Comparison of ENCODE assay signal across 32 cellular contexts in the genomic region with DNA sequence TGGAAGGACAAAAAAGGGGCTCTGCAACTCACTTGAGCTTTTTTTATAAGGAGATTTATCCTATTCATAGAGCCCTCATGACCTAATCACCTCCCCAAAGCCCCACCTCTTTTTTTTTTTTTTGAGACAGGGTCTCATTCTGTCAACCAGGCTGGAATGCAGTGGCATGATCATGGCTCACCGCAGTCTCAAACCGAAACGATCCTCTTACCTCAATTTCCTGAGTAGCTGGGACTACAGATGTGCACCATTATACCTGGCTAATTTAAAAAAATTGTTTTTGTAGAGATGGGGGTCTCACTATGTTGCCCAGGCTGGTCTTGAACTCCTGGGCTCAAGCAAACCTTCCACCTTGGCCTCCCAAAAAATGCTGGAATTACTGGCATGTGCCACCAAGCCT.
"Had no signal": no experiment of that assay in that cellular context is flagged by ENCODE, and none has a peak within 500 bp of the region (broad histone marks: within the 10 kb centered on the region; RNA-seq: fewer than 3 reads in every experiment).

No MANE protein-coding gene starts in this region.

- H3K4me1 Mint-ChIP-seq: naive B cell; naive thymus-derived CD8-positive, alpha-beta T cell; nephron progenitor cell; neural crest cell; stimulated activated effector memory CD8-positive, alpha-beta T cell treated with anti-CD3 and anti-CD28 coated beads, Interleukin-12 subunit alpha, Interleukin-12 subunit beta, amount 100 ng/mL, for 72 hours; stimulated activated naive B cell treated with anti-CD40 and anti-IgM and Interleukin-4, amounts not matched to agents 10 μg/mL and 1 μg/mL and 100 μg/mL, for 72 hours had no signal

- H3K9ac ChIP-seq: parathyroid adenoma had no signal

- ATAC-seq: naive thymus-derived CD8-positive, alpha-beta T cell; natural killer cell treated with Interleukin-12 subunit alpha and Interleukin-12 subunit beta and Interleukin-15 and Interleukin-18, amount 100 ng/mL, for 72 hours; psoas muscle; right lobe of liver; stimulated activated effector memory CD8-positive, alpha-beta T cell treated with anti-CD3 and anti-CD28 coated beads, Interleukin-12 subunit alpha, Interleukin-12 subunit beta, amount 100 ng/mL, for 72 hours; stimulated activated naive B cell treated with anti-CD40 and anti-IgM and Interleukin-4, amounts not matched to agents 10 μg/mL and 1 μg/mL and 100 μg/mL, for 72 hours; upper lobe of right lung had no signal

- H3K4me3 Mint-ChIP-seq: naive B cell; naive thymus-derived CD8-positive, alpha-beta T cell; natural killer cell treated with Interleukin-12 subunit alpha and Interleukin-12 subunit beta and Interleukin-15 and Interleukin-18, amount 100 ng/mL, for 72 hours; nephron progenitor cell; neural crest cell; stimulated activated effector memory CD8-positive, alpha-beta T cell treated with anti-CD3 and anti-CD28 coated beads, Interleukin-12 subunit alpha, Interleukin-12 subunit beta, amount 100 ng/mL, for 72 hours; stimulated activated naive B cell treated with anti-CD40 and anti-IgM and Interleukin-4, amounts not matched to agents 10 μg/mL and 1 μg/mL and 100 μg/mL, for 72 hours; stimulated activated naive CD8-positive, alpha-beta T cell treated with anti-CD3 and anti-CD28 coated beads, Interleukin-15, Interleukin-2, amounts not matched to agents 100 ng/mL and 50 ng/mL, for 24 hours; type B pancreatic cell had no signal

- H3K27me3 ChIP-seq: neutrophil, ovary, right lobe of liver, stomach, thyroid gland, tibial nerve, upper lobe of right lung, uterus had no signal

- H3K27ac Mint-ChIP-seq: naive thymus-derived CD8-positive, alpha-beta T cell; natural killer cell treated with Interleukin-12 subunit alpha and Interleukin-12 subunit beta and Interleukin-15 and Interleukin-18, amount 100 ng/mL, for 72 hours; nephron progenitor cell; progenitor cell of endocrine pancreas; stimulated activated effector memory CD8-positive, alpha-beta T cell treated with anti-CD3 and anti-CD28 coated beads, Interleukin-12 subunit alpha, Interleukin-12 subunit beta, amount 100 ng/mL, for 72 hours; stimulated activated naive CD8-positive, alpha-beta T cell treated with anti-CD3 and anti-CD28 coated beads, Interleukin-15, Interleukin-2, amounts not matched to agents 100 ng/mL and 50 ng/mL, for 24 hours; type B pancreatic cell had no signal

- DNase-seq: naive B cell; naive thymus-derived CD8-positive, alpha-beta T cell; nephron progenitor cell; nucleus accumbens; ovary; posterior cingulate gyrus; psoas muscle; right cardiac atrium; right lobe of liver; spleen; stimulated activated CD4-positive, alpha-beta T cell treated with anti-CD3 and anti-CD28 coated beads, Interleukin-12 subunit alpha, Interleukin-12 subunit beta, amount 100 ng/mL, for 4 hours; stimulated activated CD4-positive, alpha-beta T cell treated with anti-CD3 and anti-CD28 coated beads, Interleukin-1b, Interleukin-23, amount 100 ng/mL, for 48 hours; stimulated activated CD4-positive, alpha-beta T cell treated with anti-CD3 and anti-CD28 coated beads, Interleukin-4, amount 100 ng/mL, for 1 hour; stimulated activated CD4-positive, alpha-beta T cell treated with anti-CD3 and anti-CD28 coated beads, Interleukin-4, amount 100 ng/mL, for 4 hours; stimulated activated naive B cell treated with anti-CD40 and anti-IgM and Interleukin-4, amounts not matched to agents 10 μg/mL and 1 μg/mL and 100 μg/mL, for 72 hours; stimulated activated naive CD4-positive, alpha-beta T cell treated with Interleukin-2 at 50 U/mL for 16 hours; stomach; thyroid gland; upper lobe of right lung; uterus had no signal

- H3K4me2 ChIP-seq: smooth muscle cell had no signal

- H2AFZ ChIP-seq: parathyroid adenoma had no signal

- H3K9me3 Mint-ChIP-seq: naive thymus-derived CD8-positive, alpha-beta T cell; natural killer cell treated with Interleukin-12 subunit alpha and Interleukin-12 subunit beta and Interleukin-15 and Interleukin-18, amount 100 ng/mL, for 72 hours; nephron progenitor cell; neural crest cell; stimulated activated effector memory CD8-positive, alpha-beta T cell treated with anti-CD3 and anti-CD28 coated beads, Interleukin-12 subunit alpha, Interleukin-12 subunit beta, amount 100 ng/mL, for 72 hours; stimulated activated naive B cell treated with anti-CD40 and anti-IgM and Interleukin-4, amounts not matched to agents 10 μg/mL and 1 μg/mL and 100 μg/mL, for 72 hours; stimulated activated naive CD8-positive, alpha-beta T cell treated with anti-CD3 and anti-CD28 coated beads, Interleukin-15, Interleukin-2, amounts not matched to agents 100 ng/mL and 50 ng/mL, for 24 hours; type B pancreatic cell had no signal

- H3K79me2 ChIP-seq: parathyroid adenoma had no signal

- H3K36me3 ChIP-seq: neutrophil, ovary, right lobe of liver, spleen, stomach, thoracic aorta, thyroid gland, tibial nerve, upper lobe of right lung, uterus had no signal

- H3K4me1 ChIP-seq: parathyroid adenoma, psoas muscle, right lobe of liver, spleen, stomach, thyroid gland, upper lobe of right lung, uterus had no signal

- H3K36me3 Mint-ChIP-seq: naive B cell; naive thymus-derived CD8-positive, alpha-beta T cell; natural killer cell treated with Interleukin-12 subunit alpha and Interleukin-12 subunit beta and Interleukin-15 and Interleukin-18, amount 100 ng/mL, for 72 hours; stimulated activated effector memory CD8-positive, alpha-beta T cell treated with anti-CD3 and anti-CD28 coated beads, Interleukin-12 subunit alpha, Interleukin-12 subunit beta, amount 100 ng/mL, for 72 hours; stimulated activated naive B cell treated with anti-CD40 and anti-IgM and Interleukin-4, amounts not matched to agents 10 μg/mL and 1 μg/mL and 100 μg/mL, for 72 hours; type B pancreatic cell had no signal

- H3K9me3 ChIP-seq: neutrophil, ovary, psoas muscle, right lobe of liver, spleen, stomach, thoracic aorta, thyroid gland, tibial nerve, upper lobe of right lung, uterus had no signal

- H3K27ac ChIP-seq: neutrophil, ovary, parathyroid adenoma, psoas muscle, right lobe of liver, skin epidermis, spleen, stomach, thoracic aorta, thyroid gland, tibial nerve, upper lobe of right lung, uterus had no signal

- H3K4me3 ChIP-seq: ovary, psoas muscle, right lobe of liver, skin epidermis, smooth muscle cell, spleen, stomach, thoracic aorta, thyroid gland, tibial nerve, upper lobe of right lung, uterus had no signal
